In the genomic region with DNA sequence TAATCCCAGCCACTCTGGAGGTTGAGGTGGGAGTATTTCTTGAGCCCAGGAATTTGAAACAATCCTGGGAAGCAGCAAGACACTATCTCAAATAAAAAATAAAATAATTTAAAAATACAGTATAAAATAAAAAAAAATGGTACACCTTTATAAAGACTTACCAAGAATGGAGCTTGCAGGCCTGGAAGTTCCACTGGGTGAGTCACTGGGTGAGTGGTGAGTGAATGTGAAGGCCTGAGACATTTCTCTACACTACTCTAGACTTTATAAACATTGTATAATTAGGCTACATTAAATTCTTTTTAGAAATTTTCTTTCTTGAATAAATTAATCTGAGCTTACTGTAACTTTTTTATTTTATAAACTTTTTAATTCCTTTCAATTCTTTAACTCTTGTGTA, we compare ENCODE assay signal across 23 cellular contexts.
DNase-seq lines count a peak whose midpoint lies in the region; ATAC-seq and TF ChIP-seq lines count a peak whose summit lies in the region.
"Had no signal": no experiment of that assay in that cellular context is flagged by ENCODE, and none has a peak within 500 bp of the region (broad histone marks: within the 10 kb centered on the region; RNA-seq: fewer than 3 reads in every experiment).

No MANE protein-coding gene starts in this region.

- no peaks in the 10 kb centered on the region for H3K36me3 Mint-ChIP-seq in naive thymus-derived CD8-positive, alpha-beta T cell
- H3K36me3 Mint-ChIP-seq in activated naive CD8-positive, alpha-beta T cell treated with anti-CD3 and anti-CD28 coated beads, Interleukin-2, amount 50 U/mL, for 24 hours (ENCODE audit: low read depth) = no peaks in the 10 kb centered on the region
- H3K36me3 Mint-ChIP-seq: activated CD4-positive, alpha-beta memory T cell treated with anti-CD3 and anti-CD28 coated beads for 36 hours had no signal

- DNase-seq in AG08396 (ENCODE audit: low spot score) (peak; percentile 6), NCI-H226 (peak; percentile 6), mammary epithelial cell (peak; percentile 78), kidney tubule cell (ENCODE audit: low spot score) (peak; percentile 36), HUDEP-2 (lab: John Stamatoyannopoulos, UW; ENCODE audit: unreplicated experiment in 76 of 76) (no peak)
- DNase-seq in naive thymus-derived CD8-positive, alpha-beta T cell = no peak
- no peak for DNase-seq in activated naive CD8-positive, alpha-beta T cell treated with anti-CD3 and anti-CD28 coated beads, Interleukin-2, amount 50 U/mL, for 24 hours
- DNase-seq: activated CD4-positive, alpha-beta memory T cell treated with anti-CD3 and anti-CD28 coated beads for 36 hours; activated effector memory CD4-positive, alpha-beta T cell treated with Interleukin-2 at 50 U/mL for 16 hours; C1 segment of cervical spinal cord; Caco-2; NCI-H1105 treated with DMSO at 0.1 percent for 48 hours; NCI-H2029; NCI-H2227 treated with DMSO at 0.1 percent for 48 hours; NCI-H748 treated with DMSO at 0.1 percent for 48 hours; nucleus accumbens; stimulated activated CD4-positive, alpha-beta T cell treated with anti-CD3 and anti-CD28 coated beads, Interleukin-2, amount 100 ng/mL, for 24 hours had no signal

- no peak overlapping the region for H3K4me2 ChIP-seq in mammary epithelial cell (ENCODE audit: insufficient read depth, low read depth, low read length)

- dilution Hi-C loops in mammary epithelial cell (cut with HindIII; ENCODE audit: low sequenced_read_pairs) = no loop called here

- H3K4me3 ChIP-seq in mammary epithelial cell (replicated peaks in 1 of 3; ENCODE audit: insufficient read depth in 1 of 3, low read depth in 2 of 3, low read length in 3 of 3) = no peak overlapping the region
- H3K4me3 ChIP-seq: cardiac muscle cell, GM12878, skin epidermis had no signal

- H3K4me1 ChIP-seq in mammary epithelial cell (ENCODE audit: insufficient read depth, low read length) = peaks cover 34% of the 10 kb centered on the region

- H3K27ac ChIP-seq in mammary epithelial cell (ENCODE audit: insufficient read depth, low read depth, low read length) = peak overlapping the region; percentile 69
- H3K27ac ChIP-seq: cardiac muscle cell had no signal

- H3K27me3 ChIP-seq in mammary epithelial cell (ENCODE audit: insufficient read depth, low read length) = no peaks in the 10 kb centered on the region
- H3K27me3 ChIP-seq: cardiac muscle cell had no signal

- H3K27ac Mint-ChIP-seq in naive thymus-derived CD8-positive, alpha-beta T cell = no peak overlapping the region
- H3K27ac Mint-ChIP-seq in activated naive CD8-positive, alpha-beta T cell treated with anti-CD3 and anti-CD28 coated beads, Interleukin-2, amount 50 U/mL, for 24 hours = no peak overlapping the region
- H3K27ac Mint-ChIP-seq: activated CD4-positive, alpha-beta memory T cell treated with anti-CD3 and anti-CD28 coated beads for 36 hours; dendritic cell treated with granulocyte-macrophage colony-stimulating factor and Interleukin-4, amounts not matched to agents 40 ng/mL and 50 ng/mL, for 4 days had no signal

- no peaks in the 10 kb centered on the region for H3K79me2 ChIP-seq in mammary epithelial cell (ENCODE audit: insufficient read depth, low read length)

- CTCF ChIA-PET in mammary epithelial cell (lab: Charles Lee; ENCODE audit: low non-redundant PET) = no interaction called here

- no peaks in the 10 kb centered on the region for H3K27me3 Mint-ChIP-seq in naive thymus-derived CD8-positive, alpha-beta T cell
- no peaks in the 10 kb centered on the region for H3K27me3 Mint-ChIP-seq in activated naive CD8-positive, alpha-beta T cell treated with anti-CD3 and anti-CD28 coated beads, Interleukin-2, amount 50 U/mL, for 24 hours
- H3K27me3 Mint-ChIP-seq: activated CD4-positive, alpha-beta memory T cell treated with anti-CD3 and anti-CD28 coated beads for 36 hours; dendritic cell treated with granulocyte-macrophage colony-stimulating factor and Interleukin-4, amounts not matched to agents 40 ng/mL and 50 ng/mL, for 4 days had no signal

- intact Hi-C loops in mammary epithelial cell (cut with micrococcal nuclease) = loop anchor here (10.0 kb wide), 2 partner anchors 361 to 591 kb away; no protein-coding TSS in a partner anchor

- H2AFZ ChIP-seq in mammary epithelial cell (ENCODE audit: low read depth, low read length) = no peak overlapping the region

- in situ Hi-C loops in mammary epithelial cell (cut with MboI; ENCODE audit: low sequenced_read_pairs in 2 of 2) = no loop called here

- TF ChIP-seq CTCF in mammary epithelial cell (conservative IDR thresholded peaks at IDR 0.05 in 1 of 2, IDR thresholded peaks at IDR 0.05 in 1 of 2; ENCODE audit: extremely low read depth in 1 of 2, insufficient read depth in 1 of 2, low read depth in 1 of 2, low read length in 2 of 2) = no peak

- H3K9me3 Mint-ChIP-seq in naive thymus-derived CD8-positive, alpha-beta T cell = peaks cover 0 to 13% (median 5%) of the 10 kb centered on the region in 9 donors
- H3K9me3 Mint-ChIP-seq in activated naive CD8-positive, alpha-beta T cell treated with anti-CD3 and anti-CD28 coated beads, Interleukin-2, amount 50 U/mL, for 24 hours = peaks cover 8% of the 10 kb centered on the region

- no peak for ATAC-seq in naive thymus-derived CD8-positive, alpha-beta T cell
- no peak for ATAC-seq in activated naive CD8-positive, alpha-beta T cell treated with anti-CD3 and anti-CD28 coated beads, Interleukin-2, amount 50 U/mL, for 24 hours
- ATAC-seq: HCT116, Right ventricle myocardium inferior had no signal

- POLR2A ChIA-PET in naive thymus-derived CD8-positive, alpha-beta T cell (lab: Charles Lee) = no interaction called here

- H3K4me3 Mint-ChIP-seq in naive thymus-derived CD8-positive, alpha-beta T cell = no peak overlapping the region
- H3K4me3 Mint-ChIP-seq in activated naive CD8-positive, alpha-beta T cell treated with anti-CD3 and anti-CD28 coated beads, Interleukin-2, amount 50 U/mL, for 24 hours = no peak overlapping the region
- H3K4me3 Mint-ChIP-seq: activated CD4-positive, alpha-beta memory T cell treated with anti-CD3 and anti-CD28 coated beads for 36 hours; dendritic cell treated with granulocyte-macrophage colony-stimulating factor and Interleukin-4, amounts not matched to agents 40 ng/mL and 50 ng/mL, for 4 days had no signal

- no peaks in the 10 kb centered on the region for H4K20me1 ChIP-seq in mammary epithelial cell (ENCODE audit: insufficient read depth, low read length)

- H3K9ac ChIP-seq in mammary epithelial cell (ENCODE audit: insufficient read depth, low read length) = no peak overlapping the region

- no TSS peak for BruUV-seq in mammary epithelial cell (replicated peaks; lab: Mats Ljungman, UMichigan)

- H3K9me3 ChIP-seq in mammary epithelial cell (replicated peaks; ENCODE audit: insufficient read depth, low read length) = no peaks in the 10 kb centered on the region
- H3K9me3 ChIP-seq: Caco-2 had no signal

- no peaks in the 10 kb centered on the region for H3K36me3 ChIP-seq in mammary epithelial cell (ENCODE audit: insufficient read depth, low read length)
- H3K36me3 ChIP-seq: cardiac muscle cell had no signal

- no peaks in the 10 kb centered on the region for H3K4me1 Mint-ChIP-seq in naive thymus-derived CD8-positive, alpha-beta T cell
- H3K4me1 Mint-ChIP-seq in activated naive CD8-positive, alpha-beta T cell treated with anti-CD3 and anti-CD28 coated beads, Interleukin-2, amount 50 U/mL, for 24 hours = no peaks in the 10 kb centered on the region

Comparison
In these comparisons a context has a peak if more than half of its experiments do, and no peak if none do; other contexts are left out.
1. DNase-seq: peak in AG08396 (single experiment), NCI-H226 (single experiment), mammary epithelial cell (single experiment) and kidney tubule cell (single experiment); none in HUDEP-2 (0 of 76), naive thymus-derived CD8-positive, alpha-beta T cell (0 of 10) and activated naive CD8-positive, alpha-beta T cell treated with anti-CD3 and anti-CD28 coated beads, Interleukin-2, amount 50 U/mL, for 24 hours (single experiment).